In the genomic region with DNA sequence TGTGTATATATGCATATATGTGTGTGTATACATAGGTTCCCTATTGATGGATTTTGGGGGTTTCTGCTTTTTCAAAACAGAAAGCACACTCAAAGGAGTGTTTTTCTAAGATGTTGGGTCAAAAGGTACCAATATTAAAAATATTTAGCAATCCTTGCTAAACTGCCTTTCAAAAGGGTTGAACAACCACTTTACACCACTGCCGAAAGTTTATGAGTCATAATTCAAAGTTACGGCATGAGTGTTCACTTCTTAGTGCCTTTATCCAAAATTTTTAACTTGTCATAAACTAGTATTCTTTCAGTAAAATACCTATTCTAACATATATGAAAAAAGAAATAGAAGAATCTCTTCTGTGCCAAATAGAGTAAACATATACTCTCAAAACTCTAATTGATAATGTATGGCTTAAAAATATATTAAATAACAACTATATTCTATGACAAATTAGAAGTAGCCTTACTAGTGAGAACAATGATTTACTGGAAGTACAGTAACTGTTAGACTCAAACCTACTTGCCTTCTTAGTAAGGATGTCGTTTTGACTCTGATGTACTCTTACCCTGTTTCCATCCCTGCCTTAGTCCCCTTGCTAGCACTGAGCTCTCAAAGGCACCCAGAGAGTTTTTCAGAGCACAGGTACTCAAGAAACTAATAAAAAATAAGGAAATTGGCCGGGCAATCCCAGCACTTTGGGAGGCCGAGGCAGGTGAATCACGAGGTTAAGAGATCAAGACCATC, we compare ENCODE assay signal across 14 cellular contexts.
DNase-seq lines count a peak whose midpoint lies in the region; ATAC-seq and TF ChIP-seq lines count a peak whose summit lies in the region.
"Had no signal": no experiment of that assay in that cellular context is flagged by ENCODE, and none has a peak within 500 bp of the region (broad histone marks: within the 10 kb centered on the region; RNA-seq: fewer than 3 reads in every experiment).

No MANE protein-coding gene starts in this region.

- no peak overlapping the region for H3K4me3 ChIP-seq in GM12865 (ENCODE audit: low read depth, low read length)
- H3K4me3 ChIP-seq in PC-3 (ENCODE audit: low read length) = no peak overlapping the region
- no peak overlapping the region for H3K4me3 ChIP-seq in fibroblast of mammary gland (ENCODE audit: control insufficient read depth, low read depth, low read length)
- H3K4me3 ChIP-seq in heart right ventricle = no peak overlapping the region
- H3K4me3 ChIP-seq: BLaER1 treated with 17β-estradiol and CSF1 and Interleukin-3, amounts not matched to agents 10 nM and 100 nM; GM23338 had no signal

- no peak overlapping the region for H2AFZ ChIP-seq in PC-3 (ENCODE audit: low read length)
- H2AFZ ChIP-seq: GM23338 had no signal

- intact Hi-C loops in activated CD4-positive, alpha-beta memory T cell treated with anti-CD3 and anti-CD28 coated beads for 36 hours (cut with micrococcal nuclease) = loop anchor here (2.0 kb wide), 1 partner anchor 13 kb away; no protein-coding TSS in a partner anchor
- intact Hi-C loops in PC-3 (cut with micrococcal nuclease) (no loop called here), heart right ventricle (cut with DNase I) (loop anchor here in 1 of 10 donors (5.0 kb wide), 1 partner anchor 67 kb away; no protein-coding TSS in a partner anchor)

- DNase-seq in activated CD4-positive, alpha-beta memory T cell treated with anti-CD3 and anti-CD28 coated beads for 36 hours = no peak
- DNase-seq in activated CD4-positive, alpha-beta memory T cell treated with anti-CD3 and anti-CD28 coated beads, Interleukin-2, amount 10 ng/mL, durations not matched to agents 7 days and 5 days = no peak
- DNase-seq in GM12865 (ENCODE audit: low read depth) = peak; percentile 28
- peak; percentile 12 for DNase-seq in PC-3
- DNase-seq in fibroblast of mammary gland (ENCODE audit: low read depth) = peak; percentile 10
- no peak for DNase-seq in RKO (ENCODE audit: low spot score)
- DNase-seq in heart right ventricle = no peak
- DNase-seq: ACHN; Calu3; CD4-positive, CD25-positive, alpha-beta regulatory T cell; DMS 273 treated with DMSO at 0.1 percent for 48 hours; H7 had no signal

- no peaks in the 10 kb centered on the region for H3K9me2 ChIP-seq in PC-3 (replicated peaks; ENCODE audit: low read length)

- no peak overlapping the region for H3K4me2 ChIP-seq in PC-3 (ENCODE audit: low read length)
- H3K4me2 ChIP-seq: BLaER1 treated with 17β-estradiol and CSF1 and Interleukin-3, amounts not matched to agents 10 nM and 100 nM; GM23338 had no signal

- H3K9me3 Mint-ChIP-seq in activated CD4-positive, alpha-beta memory T cell treated with anti-CD3 and anti-CD28 coated beads for 36 hours = no peaks in the 10 kb centered on the region
- H3K9me3 Mint-ChIP-seq in activated CD4-positive, alpha-beta memory T cell treated with anti-CD3 and anti-CD28 coated beads, Interleukin-2, amount 10 ng/mL, durations not matched to agents 7 days and 5 days = no peaks in the 10 kb centered on the region
- H3K9me3 Mint-ChIP-seq: CD4-positive, CD25-positive, alpha-beta regulatory T cell; GM23338 had no signal

- ATAC-seq in PC-3 (no peak), heart right ventricle (no peak)
- ATAC-seq: GM23338 had no signal

- TF ChIP-seq CTCF in GM12865 (IDR thresholded peaks at IDR 0.05; ENCODE audit: insufficient read depth, low read depth, low read length, missing control alignments) (no peak), PC-3 (conservative IDR thresholded peaks at IDR 0.05; ENCODE audit: low read depth, low read length) (no peak), fibroblast of mammary gland (conservative IDR thresholded peaks at IDR 0.05; ENCODE audit: control insufficient read depth, insufficient read depth, low read depth, low read length) (no peak), heart right ventricle (IDR thresholded peaks at IDR 0.05) (no peak)

- no peaks in the 10 kb centered on the region for H3K9me3 ChIP-seq in PC-3 (ENCODE audit: low read length)
- H3K9me3 ChIP-seq in heart right ventricle = no peaks in the 10 kb centered on the region
- H3K9me3 ChIP-seq: BLaER1 treated with 17β-estradiol and CSF1 and Interleukin-3, amounts not matched to agents 10 nM and 100 nM had no signal

- H3K4me3 Mint-ChIP-seq in activated CD4-positive, alpha-beta memory T cell treated with anti-CD3 and anti-CD28 coated beads for 36 hours = no peak overlapping the region
- H3K4me3 Mint-ChIP-seq in activated CD4-positive, alpha-beta memory T cell treated with anti-CD3 and anti-CD28 coated beads, Interleukin-2, amount 10 ng/mL, durations not matched to agents 7 days and 5 days = no peak overlapping the region
- H3K4me3 Mint-ChIP-seq: GM23338 had no signal

- H4K20me1 ChIP-seq in PC-3 (ENCODE audit: low read length) = no peaks in the 10 kb centered on the region
- H4K20me1 ChIP-seq: BLaER1 treated with 17β-estradiol and CSF1 and Interleukin-3, amounts not matched to agents 10 nM and 100 nM had no signal

- no TSS peak for BruUV-seq in PC-3 (replicated peaks; lab: Mats Ljungman, UMichigan)

- H3K9ac ChIP-seq in PC-3 (ENCODE audit: low read length) = no peak overlapping the region
- H3K9ac ChIP-seq: BLaER1 treated with 17β-estradiol and CSF1 and Interleukin-3, amounts not matched to agents 10 nM and 100 nM had no signal

- WGBS in heart right ventricle, 2 donors = 97% methylated on average over 6 of the region's 6 CpGs

- no peaks in the 10 kb centered on the region for H3K36me3 ChIP-seq in PC-3 (ENCODE audit: low read depth, low read length)
- H3K36me3 ChIP-seq in heart right ventricle = peaks cover 0 to 96% (median 26%) of the 10 kb centered on the region in 9 donors

- H3K4me1 ChIP-seq in PC-3 (ENCODE audit: insufficient read depth, low read length) = peaks cover under 1% of the 10 kb centered on the region; the same call in 1 of the 2 replicates
- H3K4me1 ChIP-seq in heart right ventricle = no peaks in the 10 kb centered on the region

- H3K27ac Mint-ChIP-seq in activated CD4-positive, alpha-beta memory T cell treated with anti-CD3 and anti-CD28 coated beads for 36 hours = peak overlapping the region; percentile 54
- H3K27ac Mint-ChIP-seq in activated CD4-positive, alpha-beta memory T cell treated with anti-CD3 and anti-CD28 coated beads, Interleukin-2, amount 10 ng/mL, durations not matched to agents 7 days and 5 days = no peak overlapping the region
- H3K27ac Mint-ChIP-seq: CD4-positive, CD25-positive, alpha-beta regulatory T cell had no signal

- CTCF ChIA-PET in activated CD4-positive, alpha-beta memory T cell treated with anti-CD3 and anti-CD28 coated beads for 36 hours (lab: Charles Lee) = no interaction called here
- CTCF ChIA-PET in activated CD4-positive, alpha-beta memory T cell treated with anti-CD3 and anti-CD28 coated beads, Interleukin-2, amount 10 ng/mL, durations not matched to agents 7 days and 5 days (lab: Charles Lee) = no interaction called here
- CTCF ChIA-PET in PC-3 (lab: Charles Lee) = no interaction called here

- H3K27me3 ChIP-seq in PC-3 (ENCODE audit: low read length) (no peaks in the 10 kb centered on the region), heart right ventricle (no peaks in the 10 kb centered on the region)
- H3K27me3 ChIP-seq: BLaER1 treated with 17β-estradiol and CSF1 and Interleukin-3, amounts not matched to agents 10 nM and 100 nM had no signal

- no peaks in the 10 kb centered on the region for H3K27me3 Mint-ChIP-seq in activated CD4-positive, alpha-beta memory T cell treated with anti-CD3 and anti-CD28 coated beads for 36 hours
- H3K27me3 Mint-ChIP-seq in activated CD4-positive, alpha-beta memory T cell treated with anti-CD3 and anti-CD28 coated beads, Interleukin-2, amount 10 ng/mL, durations not matched to agents 7 days and 5 days = no peaks in the 10 kb centered on the region
- H3K27me3 Mint-ChIP-seq: CD4-positive, CD25-positive, alpha-beta regulatory T cell had no signal

- POLR2A ChIA-PET in activated CD4-positive, alpha-beta memory T cell treated with anti-CD3 and anti-CD28 coated beads for 36 hours (lab: Charles Lee) = interaction anchor here (0.6 kb wide), 1 partner anchor 12 kb away, joined by 4 read pairs; no protein-coding TSS in a partner anchor
- POLR2A ChIA-PET in activated CD4-positive, alpha-beta memory T cell treated with anti-CD3 and anti-CD28 coated beads, Interleukin-2, amount 10 ng/mL, durations not matched to agents 7 days and 5 days (lab: Charles Lee) = no interaction called here
- POLR2A ChIA-PET in PC-3 (lab: Charles Lee; ENCODE audit: unreplicated experiment) = no interaction called here

- H3K36me3 Mint-ChIP-seq in activated CD4-positive, alpha-beta memory T cell treated with anti-CD3 and anti-CD28 coated beads for 36 hours = peaks cover 40% of the 10 kb centered on the region
- peaks cover 35% of the 10 kb centered on the region for H3K36me3 Mint-ChIP-seq in activated CD4-positive, alpha-beta memory T cell treated with anti-CD3 and anti-CD28 coated beads, Interleukin-2, amount 10 ng/mL, durations not matched to agents 7 days and 5 days (ENCODE audit: low read depth)

- no peaks in the 10 kb centered on the region for H3F3A ChIP-seq in PC-3 (ENCODE audit: low read length, unreplicated experiment)

- H3K27ac ChIP-seq in PC-3 (ENCODE audit: low read length) (no peak overlapping the region), heart right ventricle (no peak overlapping the region)
- H3K27ac ChIP-seq: BLaER1 treated with 17β-estradiol and CSF1 and Interleukin-3, amounts not matched to agents 10 nM and 100 nM had no signal

- peaks cover 29% of the 10 kb centered on the region for H3K4me1 Mint-ChIP-seq in activated CD4-positive, alpha-beta memory T cell treated with anti-CD3 and anti-CD28 coated beads for 36 hours (ENCODE audit: low read depth)
- peaks cover 20% of the 10 kb centered on the region for H3K4me1 Mint-ChIP-seq in activated CD4-positive, alpha-beta memory T cell treated with anti-CD3 and anti-CD28 coated beads, Interleukin-2, amount 10 ng/mL, durations not matched to agents 7 days and 5 days

- H3K79me2 ChIP-seq in PC-3 (ENCODE audit: low read length) = no peaks in the 10 kb centered on the region

Comparison
In these comparisons a context has a peak if more than half of its experiments do, and no peak if none do; other contexts are left out.
1. DNase-seq: peak in GM12865 (single experiment), PC-3 (single experiment) and fibroblast of mammary gland (single experiment); none in activated CD4-positive, alpha-beta memory T cell treated with anti-CD3 and anti-CD28 coated beads for 36 hours (single experiment), activated CD4-positive, alpha-beta memory T cell treated with anti-CD3 and anti-CD28 coated beads, Interleukin-2, amount 10 ng/mL, durations not matched to agents 7 days and 5 days (single experiment), RKO (single experiment) and heart right ventricle (0 of 2).